Comparison of ENCODE assay signal across 26 cellular contexts in the genomic region with DNA sequence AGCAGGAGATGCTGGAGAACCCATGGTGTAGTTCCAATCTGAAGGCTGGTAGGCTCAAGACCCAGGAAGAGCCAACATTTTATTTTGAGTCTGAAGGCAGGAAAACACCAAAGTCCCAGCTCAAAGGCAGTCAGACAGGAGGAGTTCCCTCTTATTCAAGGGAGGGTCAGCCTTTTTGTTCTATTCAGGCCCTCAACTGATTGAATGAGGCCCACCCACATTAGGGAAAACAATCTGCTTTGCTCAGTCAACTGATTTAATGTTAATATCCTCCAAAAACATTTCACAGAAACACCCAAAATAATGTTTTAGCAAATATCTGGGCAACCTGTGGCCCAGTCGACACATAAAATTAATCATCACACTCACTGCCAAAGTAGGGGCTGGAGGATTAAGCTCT.
"Had no signal": no experiment of that assay in that cellular context is flagged by ENCODE, and none has a peak within 500 bp of the region (broad histone marks: within the 10 kb centered on the region; RNA-seq: fewer than 3 reads in every experiment).

No MANE protein-coding gene starts in this region.

- H3K27me3 Mint-ChIP-seq: dendritic cell treated with granulocyte-macrophage colony-stimulating factor and Interleukin-4, amounts not matched to agents 40 ng/mL and 50 ng/mL, for 4 days had no signal

- H3K27ac ChIP-seq: colonic mucosa, epithelial cell of prostate, esophagus squamous epithelium, foreskin keratinocyte, gastroesophageal sphincter, heart left ventricle, left lung, lower lobe of right lung had no signal

- H3K36me3 ChIP-seq: colonic mucosa, esophagus squamous epithelium, gastroesophageal sphincter, heart left ventricle, left lung, lower lobe of right lung had no signal

- H3K9me3 ChIP-seq: colonic mucosa, esophagus squamous epithelium, gastroesophageal sphincter, heart left ventricle, left lung, lower lobe of right lung had no signal

- H3K79me2 ChIP-seq: hepatocyte had no signal

- H3K9me3 Mint-ChIP-seq: dendritic cell treated with granulocyte-macrophage colony-stimulating factor and Interleukin-4, amounts not matched to agents 40 ng/mL and 50 ng/mL, for 4 days; effector memory CD8-positive, alpha-beta T cell; endodermal cell; naive thymus-derived CD4-positive, alpha-beta T cell had no signal

- H3K4me3 ChIP-seq: colonic mucosa, esophagus squamous epithelium, gastroesophageal sphincter, heart left ventricle, hepatocyte, left lung, lower lobe of right lung had no signal

- ATAC-seq: effector memory CD8-positive, alpha-beta T cell; esophagus mucosa; gastroesophageal sphincter; heart left ventricle; left cardiac atrium; left lung; left ventricle myocardium superior; lower lobe of right lung; naive thymus-derived CD4-positive, alpha-beta T cell had no signal

- H3K27ac Mint-ChIP-seq: dendritic cell treated with granulocyte-macrophage colony-stimulating factor and Interleukin-4, amounts not matched to agents 40 ng/mL and 50 ng/mL, for 4 days; effector memory CD8-positive, alpha-beta T cell; endodermal cell; naive thymus-derived CD4-positive, alpha-beta T cell had no signal

- H3K27me3 ChIP-seq: colonic mucosa, esophagus squamous epithelium, foreskin keratinocyte, gastroesophageal sphincter, heart left ventricle, hepatocyte, left lung had no signal

- H3K4me3 Mint-ChIP-seq: dendritic cell treated with granulocyte-macrophage colony-stimulating factor and Interleukin-4, amounts not matched to agents 40 ng/mL and 50 ng/mL, for 4 days; effector memory CD8-positive, alpha-beta T cell; endodermal cell; naive thymus-derived CD4-positive, alpha-beta T cell had no signal

- DNase-seq: colonic mucosa; cortex of kidney; effector CD8-positive, alpha-beta T cell; effector memory CD8-positive, alpha-beta T cell; endodermal cell; erythroblast; esophagus squamous epithelium; heart left ventricle; hypothalamus; left cardiac atrium; left lung; left ventricle myocardium superior; lower lobe of right lung; mesenchymal stem cell; midbrain; naive thymus-derived CD4-positive, alpha-beta T cell had no signal

- H3K4me1 ChIP-seq: colonic mucosa, esophagus squamous epithelium, gastroesophageal sphincter, left lung, lower lobe of right lung had no signal

- FAIRE-seq: endometrium, frontal cortex, islet of Langerhans, keratinocyte had no signal

- H2AFZ ChIP-seq: hepatocyte had no signal

- H3K36me3 Mint-ChIP-seq: naive thymus-derived CD4-positive, alpha-beta T cell had no signal
